28 cellular contexts compared by ENCODE assay signal in the genomic region with DNA sequence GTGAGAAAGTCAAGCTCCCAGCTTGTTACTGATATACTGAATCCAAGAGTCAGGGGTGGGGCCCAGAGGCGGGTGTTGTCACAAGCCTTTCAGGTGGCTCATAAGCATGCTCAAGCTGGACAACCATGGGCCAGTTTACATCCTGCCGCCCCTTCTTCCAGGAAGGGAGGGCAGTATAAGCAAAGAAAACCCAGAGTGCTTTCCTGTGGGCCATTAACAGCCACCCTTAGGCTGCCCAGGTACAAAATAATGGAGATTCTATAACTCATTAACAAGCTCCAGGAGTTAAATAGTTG.
DNase-seq lines count a peak whose midpoint lies in the region; TF ChIP-seq lines count a peak whose summit lies in the region.
"Had no signal": no experiment of that assay in that cellular context is flagged by ENCODE, and none has a peak within 500 bp of the region (broad histone marks: within the 10 kb centered on the region; RNA-seq: fewer than 3 reads in every experiment).

No MANE protein-coding gene starts in this region.

- H3K4me3 Mint-ChIP-seq in type B pancreatic cell = no peak overlapping the region
- H3K4me3 Mint-ChIP-seq: B cell; CD8-positive, alpha-beta T cell had no signal

- H3K4me1 Mint-ChIP-seq in type B pancreatic cell (ENCODE audit: unreplicated experiment) = peaks cover 6% of the 10 kb centered on the region
- H3K4me1 Mint-ChIP-seq: B cell had no signal

- H3K27me3 ChIP-seq in ascending aorta = no peaks in the 10 kb centered on the region
- H3K27me3 ChIP-seq: SJCRH30 had no signal

- H3K9me3 ChIP-seq in ascending aorta = no peaks in the 10 kb centered on the region
- H3K9me3 ChIP-seq: Caco-2, SJCRH30 had no signal

- no peak overlapping the region for H3K27ac Mint-ChIP-seq in type B pancreatic cell
- H3K27ac Mint-ChIP-seq: B cell; CD8-positive, alpha-beta T cell had no signal

- intact Hi-C loops in ascending aorta (cut with DNase I) = loop anchor here (5.0 kb wide), 1 partner anchor 171 kb away; no protein-coding TSS in a partner anchor

- DNase-seq in NCI-H510A treated with DMSO at 0.1 percent for 48 hours (lab: John Stamatoyannopoulos, UW) (peak; percentile 17), NCI-H510A (lab: John Stamatoyannopoulos, UW) (no peak), ascending aorta (ENCODE audit: low spot score in 2 of 2) (no peak), kidney tubule cell (ENCODE audit: low spot score) (peak; percentile 39), type B pancreatic cell (ENCODE audit: extremely low spot score, unreplicated experiment) (no peak), cerebellum (ENCODE audit: low spot score) (no peak), inferior parietal cortex (ENCODE audit: extremely low spot score) (no peak)
- DNase-seq: CD8-positive, alpha-beta T cell; DMS 273 treated with DMSO at 0.1 percent for 48 hours; DMS79; EL; GDM1; KBM-7; MV-4-11; NCI-H1105; NCI-H146; NCI-H1930; NCI-H2107; NCI-H446 treated with DMSO at 0.1 percent for 48 hours; NCI-H69; NK-92 treated with Interleukin-12 subunit alpha and Interleukin-12 subunit beta, amount 100 ng/mL, for 24 hours; PC-3; SJCRH30 had no signal

- peaks cover 16% of the 10 kb centered on the region for H3K27me3 Mint-ChIP-seq in type B pancreatic cell
- H3K27me3 Mint-ChIP-seq: B cell had no signal

- no peaks in the 10 kb centered on the region for H3K36me3 ChIP-seq in ascending aorta
- H3K36me3 ChIP-seq: SJCRH30 had no signal

- H3K9me3 Mint-ChIP-seq in type B pancreatic cell = no peaks in the 10 kb centered on the region
- H3K9me3 Mint-ChIP-seq: CD8-positive, alpha-beta T cell had no signal

- no peak overlapping the region for H3K4me3 ChIP-seq in ascending aorta
- H3K4me3 ChIP-seq: GM12878, SJCRH30 had no signal

- no peak for TF ChIP-seq CTCF in ascending aorta (IDR thresholded peaks at IDR 0.05)
- no peak for TF ChIP-seq CTCF in type B pancreatic cell (conservative IDR thresholded peaks at IDR 0.05)

- H3K4me1 ChIP-seq in ascending aorta = peaks cover 15 to 26% of the 10 kb centered on the region in 2 donors
- H3K4me1 ChIP-seq: Caco-2 had no signal

- H3K27ac ChIP-seq in ascending aorta = peak overlapping the region; percentile 75 to 79
- H3K27ac ChIP-seq: 22Rv1, C4-2B, SJCRH30 had no signal

- no peaks in the 10 kb centered on the region for H3K36me3 Mint-ChIP-seq in type B pancreatic cell
- H3K36me3 Mint-ChIP-seq: CD8-positive, alpha-beta T cell had no signal

Comparison
In these comparisons a context has a peak if more than half of its experiments do, and no peak if none do; other contexts are left out.
1. DNase-seq: peak in NCI-H510A treated with DMSO at 0.1 percent for 48 hours (single experiment) and kidney tubule cell (single experiment); none in NCI-H510A (single experiment), ascending aorta (0 of 2), type B pancreatic cell (single experiment), cerebellum (single experiment) and inferior parietal cortex (single experiment).